ENCODE assay signal across 1 cellular context in the genomic region with DNA sequence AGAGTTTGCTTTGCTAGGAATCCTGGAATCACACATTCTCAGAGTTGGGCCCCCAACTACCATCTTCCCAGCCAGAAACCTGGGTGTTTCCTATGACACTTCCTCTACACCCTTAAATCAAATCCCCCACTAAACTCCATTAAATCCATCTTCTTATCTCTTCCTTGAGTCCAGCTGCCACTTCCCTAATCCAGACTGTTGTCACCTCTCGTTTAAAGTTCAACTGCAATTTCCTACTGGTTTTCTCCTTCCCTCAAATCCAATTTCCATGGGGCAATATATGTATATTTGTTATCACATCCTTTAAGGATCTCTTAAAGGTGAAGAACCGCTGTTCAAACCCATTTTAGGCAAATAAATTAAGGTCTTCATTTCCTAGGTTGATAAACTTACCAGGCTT.
TF ChIP-seq lines count a peak whose summit lies in the region.

No MANE protein-coding gene starts in this region.

TF ChIP-seq in H1, 55 proteins besides CTCF, POLR2A, EP300 and RAD21 (continued from another document):
- TF ChIP-seq TCF12 (IDR thresholded peaks at IDR 0.05; ENCODE audit: low read depth, low read length) (no peak), RXRA (IDR thresholded peaks at IDR 0.05; ENCODE audit: insufficient read depth, low read depth, low read length) (no peak)
